ENCODE assay signal across 1 cellular context in genomic region chr1:218643926-218644325, GRCh38.
TF ChIP-seq lines count a peak whose summit lies in the region.

No MANE protein-coding gene starts in this region.

TF ChIP-seq in H1, 55 proteins besides CTCF, POLR2A, EP300 and RAD21:
- TF ChIP-seq FOSL1 (IDR thresholded peaks at IDR 0.05; ENCODE audit: insufficient read depth, low read depth, low read length) (no peak), NRF1 (IDR thresholded peaks at IDR 0.05; ENCODE audit: low read depth, low read length) (no peak), NANOG (IDR thresholded peaks at IDR 0.05; ENCODE audit: insufficient read depth, low read depth, low read length, poor library complexity, severe bottlenecking) (no peak), ZNF274 (IDR thresholded peaks at IDR 0.05; ENCODE audit: borderline replicate concordance, extremely low read depth, low read length) (no peak), YY1 (IDR thresholded peaks at IDR 0.05; ENCODE audit: low read depth, low read length) (no peak), EGR1 (IDR thresholded peaks at IDR 0.05; ENCODE audit: borderline replicate concordance, low read depth, low read length) (no peak), SP4 (IDR thresholded peaks at IDR 0.05; ENCODE audit: low read length) (no peak), SP1 (IDR thresholded peaks at IDR 0.05; ENCODE audit: low read depth, low read length) (no peak), SIN3A (conservative IDR thresholded peaks at IDR 0.05 in 1 of 2, IDR thresholded peaks at IDR 0.05 in 1 of 2; ENCODE audit: low read depth in 1 of 2, low read length in 2 of 2) (no peak), CTBP2 (IDR thresholded peaks at IDR 0.05; ENCODE audit: borderline replicate concordance, insufficient read depth, insufficient read length, low read length) (no peak), POLR2AphosphoS5 (IDR thresholded peaks at IDR 0.05; ENCODE audit: low read depth, low read length) (no peak), TAF7 (optimal IDR thresholded peaks at IDR 0.05; ENCODE audit: borderline replicate concordance, low read depth, low read length) (no peak), KDM5A (IDR thresholded peaks at IDR 0.05; ENCODE audit: low read length) (no peak)
TF ChIP-seq in H1: peak in this region for 0.
